In genomic region chr18:76834379-76834778, GRCh38 we compare ENCODE assay signal across 30 cellular contexts.
"Had no signal": no experiment of that assay in that cellular context is flagged by ENCODE, and none has a peak within 500 bp of the region (broad histone marks: within the 10 kb centered on the region; RNA-seq: fewer than 3 reads in every experiment).

No MANE protein-coding gene starts in this region.

- H3K27me3 Mint-ChIP-seq: naive B cell; stimulated activated memory B cell treated with anti-CD40 and anti-IgM and Interleukin-4, amounts not matched to agents 10 μg/mL and 1 μg/mL and 100 μg/mL, for 72 hours had no signal

- H2AFZ ChIP-seq: neural progenitor cell, parathyroid adenoma had no signal

- H3K27ac Mint-ChIP-seq: natural killer cell; nephron progenitor cell; neural progenitor cell; stimulated activated memory B cell treated with anti-CD40 and anti-IgM and Interleukin-4, amounts not matched to agents 10 μg/mL and 1 μg/mL and 100 μg/mL, for 72 hours had no signal

- FAIRE-seq: keratinocyte, urothelium cell line had no signal

- H3K4me1 ChIP-seq: left lung, neural progenitor cell, parathyroid adenoma, right atrium auricular region, upper lobe of right lung had no signal

- H3K27ac ChIP-seq: left lung, lower lobe of right lung, neural progenitor cell, neutrophil, parathyroid adenoma, right atrium auricular region, right lobe of liver, suprapubic skin, thoracic aorta, tibial artery, upper lobe of right lung had no signal

- H3K4me3 ChIP-seq: left lung, lower lobe of right lung, neural progenitor cell, right atrium auricular region, right lobe of liver, smooth muscle cell, suprapubic skin, thoracic aorta, tibial artery, upper lobe of right lung had no signal

- H3K4me3 Mint-ChIP-seq: naive B cell; natural killer cell; nephron progenitor cell; neural progenitor cell; stimulated activated memory B cell treated with anti-CD40 and anti-IgM and Interleukin-4, amounts not matched to agents 10 μg/mL and 1 μg/mL and 100 μg/mL, for 72 hours had no signal

- H3K4me2 ChIP-seq: neural progenitor cell, smooth muscle cell had no signal

- H3K9me3 ChIP-seq: left lung, lower lobe of right lung, neutrophil, right atrium auricular region, right lobe of liver, suprapubic skin, thoracic aorta, tibial artery, upper lobe of right lung had no signal

- H3K36me3 Mint-ChIP-seq: naive B cell, natural killer cell had no signal

- H3K36me3 ChIP-seq: left lung, lower lobe of right lung, neural progenitor cell, neutrophil, right atrium auricular region, right lobe of liver, suprapubic skin, thoracic aorta, tibial artery, upper lobe of right lung had no signal

- ATAC-seq: left colon; left lung; lower lobe of right lung; natural killer cell; right lobe of liver; stimulated activated memory B cell treated with anti-CD40 and anti-IgM and Interleukin-4, amounts not matched to agents 10 μg/mL and 1 μg/mL and 100 μg/mL, for 72 hours; stimulated activated naive CD8-positive, alpha-beta T cell treated with anti-CD3 and anti-CD28 coated beads, Interleukin-15, Interleukin-2, amounts not matched to agents 100 U/mL and 50 U/mL, for 24 hours; upper lobe of right lung had no signal

- DNase-seq: hippocampal formation; kidney glomerular epithelial cell; left colon; left lung; lower lobe of right lung; mammary epithelial cell; mesenchymal stem cell; naive B cell; natural killer cell; nephron progenitor cell; occipital lobe; right lobe of liver; stimulated activated CD4-positive, alpha-beta T cell treated with anti-CD3 and anti-CD28 coated beads, Interleukin-1b, Interleukin-23, amount 100 ng/mL, for 48 hours; stimulated activated CD4-positive, alpha-beta T cell treated with anti-CD3 and anti-CD28 coated beads, Interleukin-2, amount 100 ng/mL, for 48 hours; stimulated activated CD4-positive, alpha-beta T cell treated with anti-CD3 and anti-CD28 coated beads, Interleukin-4, amount 100 ng/mL, for 4 hours; stimulated activated CD8-positive, alpha-beta memory T cell treated with anti-CD3 and anti-CD28 coated beads, Interleukin-4, amount 100 ng/mL, for 48 hours; stimulated activated naive CD8-positive, alpha-beta T cell treated with anti-CD3 and anti-CD28 coated beads, Interleukin-15, Interleukin-2, amounts not matched to agents 100 U/mL and 50 U/mL, for 24 hours; tibial artery; trophoblast cell; upper lobe of right lung had no signal

- H3K27me3 ChIP-seq: left lung, neural progenitor cell, neutrophil, right atrium auricular region, right lobe of liver, suprapubic skin, tibial artery, upper lobe of right lung had no signal

- H3K9ac ChIP-seq: neural progenitor cell, parathyroid adenoma had no signal
